In genomic region chr11:69677744-69678143, GRCh38 we compare ENCODE assay signal across 3 cellular contexts.
TF ChIP-seq lines count a peak whose summit lies in the region.

No MANE protein-coding gene starts in this region.

TF ChIP-seq in SK-N-SH, 30 proteins besides CTCF, POLR2A, EP300 and RAD21:
- TF ChIP-seq RFX5 (IDR thresholded peaks at IDR 0.05; ENCODE audit: low read length) (peak; percentile 79), MAX (IDR thresholded peaks at IDR 0.05; ENCODE audit: low read depth) (no peak)
TF ChIP-seq in SK-N-SH: peak in this region for 1.

TF ChIP-seq in SK-N-SH treated with all-trans-retinoic acid at 6 μM for 48 hours, 23 proteins besides CTCF, POLR2A, EP300 and RAD21:
- no peak for TF ChIP-seq OSR1 (CRISPR knock-in tag; IDR thresholded peaks at IDR 0.05)
- TF ChIP-seq TOX (CRISPR knock-in tag; IDR thresholded peaks at IDR 0.05; ENCODE audit: borderline replicate concordance), result no peak
- TF ChIP-seq CSRNP3 (CRISPR knock-in tag; IDR thresholded peaks at IDR 0.05), result no peak
- no peak for TF ChIP-seq BACH2 (CRISPR knock-in tag; IDR thresholded peaks at IDR 0.05; ENCODE audit: borderline replicate concordance)
- no peak for TF ChIP-seq ZFP30 (CRISPR knock-in tag; IDR thresholded peaks at IDR 0.05)
- TF ChIP-seq, protein P1, sequence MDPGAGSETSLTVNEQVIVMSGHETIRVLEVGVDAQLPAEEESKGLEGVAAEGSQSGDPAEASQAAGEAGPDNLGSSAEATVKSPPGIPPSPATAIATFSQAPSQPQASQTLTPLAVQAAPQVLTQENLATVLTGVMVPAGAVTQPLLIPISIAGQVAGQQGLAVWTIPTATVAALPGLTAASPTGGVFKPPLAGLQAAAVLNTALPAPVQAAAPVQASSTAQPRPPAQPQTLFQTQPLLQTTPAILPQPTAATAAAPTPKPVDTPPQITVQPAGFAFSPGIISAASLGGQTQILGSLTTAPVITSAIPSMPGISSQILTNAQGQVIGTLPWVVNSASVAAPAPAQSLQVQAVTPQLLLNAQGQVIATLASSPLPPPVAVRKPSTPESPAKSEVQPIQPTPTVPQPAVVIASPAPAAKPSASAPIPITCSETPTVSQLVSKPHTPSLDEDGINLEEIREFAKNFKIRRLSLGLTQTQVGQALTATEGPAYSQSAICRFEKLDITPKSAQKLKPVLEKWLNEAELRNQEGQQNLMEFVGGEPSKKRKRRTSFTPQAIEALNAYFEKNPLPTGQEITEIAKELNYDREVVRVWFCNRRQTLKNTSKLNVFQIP (CRISPR knock-in tag; IDR thresholded peaks at IDR 0.05; ENCODE audit: borderline replicate concordance, low read depth), result no peak
- TF ChIP-seq CSDC2 (CRISPR knock-in tag; IDR thresholded peaks at IDR 0.05), result no peak
- no peak for TF ChIP-seq ZFP3 (CRISPR knock-in tag; IDR thresholded peaks at IDR 0.05)
- no peak for TF ChIP-seq ZNF8 (CRISPR knock-in tag; IDR thresholded peaks at IDR 0.05)
- no peak for TF ChIP-seq TSHZ2 (CRISPR knock-in tag; IDR thresholded peaks at IDR 0.05)
- no peak for TF ChIP-seq TCF4 (CRISPR knock-in tag; IDR thresholded peaks at IDR 0.05; ENCODE audit: borderline replicate concordance)
- no peak for TF ChIP-seq SNAI2 (CRISPR knock-in tag; IDR thresholded peaks at IDR 0.05)
- TF ChIP-seq PPARA (CRISPR knock-in tag; IDR thresholded peaks at IDR 0.05; ENCODE audit: borderline replicate concordance), result no peak
- TF ChIP-seq, protein P2, sequence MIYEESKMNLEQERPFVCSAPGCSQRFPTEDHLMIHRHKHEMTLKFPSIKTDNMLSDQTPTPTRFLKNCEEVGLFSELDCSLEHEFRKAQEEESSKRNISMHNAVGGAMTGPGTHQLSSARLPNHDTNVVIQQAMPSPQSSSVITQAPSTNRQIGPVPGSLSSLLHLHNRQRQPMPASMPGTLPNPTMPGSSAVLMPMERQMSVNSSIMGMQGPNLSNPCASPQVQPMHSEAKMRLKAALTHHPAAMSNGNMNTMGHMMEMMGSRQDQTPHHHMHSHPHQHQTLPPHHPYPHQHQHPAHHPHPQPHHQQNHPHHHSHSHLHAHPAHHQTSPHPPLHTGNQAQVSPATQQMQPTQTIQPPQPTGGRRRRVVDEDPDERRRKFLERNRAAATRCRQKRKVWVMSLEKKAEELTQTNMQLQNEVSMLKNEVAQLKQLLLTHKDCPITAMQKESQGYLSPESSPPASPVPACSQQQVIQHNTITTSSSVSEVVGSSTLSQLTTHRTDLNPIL (CRISPR knock-in tag; IDR thresholded peaks at IDR 0.05; ENCODE audit: low read depth), result no peak
- no peak for TF ChIP-seq ZNF565 (CRISPR knock-in tag; conservative IDR thresholded peaks at IDR 0.05; ENCODE audit: low read depth)
- TF ChIP-seq PATZ1 (CRISPR knock-in tag; IDR thresholded peaks at IDR 0.05; ENCODE audit: borderline replicate concordance), result no peak
- TF ChIP-seq ZC3H10 (CRISPR knock-in tag; IDR thresholded peaks at IDR 0.05), result no peak

TF ChIP-seq in K562, 482 proteins besides CTCF, POLR2A, EP300 and RAD21:
- peak; percentile 4 for TF ChIP-seq NFYB (IDR thresholded peaks at IDR 0.05; ENCODE audit: extremely low read depth, insufficient read length)
- no peak for TF ChIP-seq ZNF217 (CRISPR knock-in tag; IDR thresholded peaks at IDR 0.05)
- TF ChIP-seq MXI1 (IDR thresholded peaks at IDR 0.05; ENCODE audit: low read depth, low read length), result no peak
- peak; percentile 85 for TF ChIP-seq RFX5 (IDR thresholded peaks at IDR 0.05; ENCODE audit: low read depth, low read length)
- TF ChIP-seq SMARCE1 (IDR thresholded peaks at IDR 0.05), result no peak
